ENCODE assay signal across 1 cellular context in genomic region chr19:55160128-55160985, GRCh38.
TF ChIP-seq lines count a peak whose summit lies in the region.

No MANE protein-coding gene starts in this region.

TF ChIP-seq in K562, 482 proteins besides CTCF, POLR2A, EP300 and RAD21 (continued from another document and continues in another):
- 0 out of 2 replicates have a peak, but pooled peaks have one; percentile 20 for TF ChIP-seq ZKSCAN1 (IDR thresholded peaks at IDR 0.05; ENCODE audit: low read depth, low read length)
- no peak for TF ChIP-seq NFATC3 (IDR thresholded peaks at IDR 0.05)
- peak; percentile 46; the same call in 1 of the 2 replicates for TF ChIP-seq STAG1 (CRISPR knock-in tag; IDR thresholded peaks at IDR 0.05; ENCODE audit: borderline replicate concordance)
- TF ChIP-seq MLX (CRISPR knock-in tag; conservative IDR thresholded peaks at IDR 0.05): peak in 1 of 2 experiments; percentile 61; a peak in 1 of 4 replicates
- TF ChIP-seq ARID1B (IDR thresholded peaks at IDR 0.05): peak; percentile 44; the same call in 1 of the 2 replicates
- TF ChIP-seq RCOR1 (IDR thresholded peaks at IDR 0.05; ENCODE audit: borderline replicate concordance in 1 of 2, low read depth in 2 of 2, low read length in 2 of 2): peak; percentile 10 to 83; a peak in 1 of 4 replicates
- no peak for TF ChIP-seq RBM15 (IDR thresholded peaks at IDR 0.05; ENCODE audit: insufficient read depth, low read length)
- 0 out of 2 replicates have a peak, but pooled peaks have one; percentile 22 for TF ChIP-seq GMEB1 (CRISPR knock-in tag; IDR thresholded peaks at IDR 0.05)
- TF ChIP-seq THAP12 (CRISPR knock-in tag; IDR thresholded peaks at IDR 0.05): peak; percentile 66; the same call in 1 of the 2 replicates
- no peak for TF ChIP-seq SAFB2 (IDR thresholded peaks at IDR 0.05; ENCODE audit: borderline replicate concordance, low read depth, low read length, severe bottlenecking)
- TF ChIP-seq ZBTB17 (CRISPR knock-in tag; IDR thresholded peaks at IDR 0.05): no peak
- peak; percentile 93 for TF ChIP-seq ZNF740 (CRISPR knock-in tag; IDR thresholded peaks at IDR 0.05)
- TF ChIP-seq ZNF740 (tag; IDR thresholded peaks at IDR 0.05): peak in 1 of 2 experiments; percentile 72; a peak in 1 of 4 replicates
- peak in 1 of 2 experiments; percentile 42; a peak in 2 of 4 replicates for TF ChIP-seq HDAC1 (IDR thresholded peaks at IDR 0.05)
- TF ChIP-seq, protein P1, sequence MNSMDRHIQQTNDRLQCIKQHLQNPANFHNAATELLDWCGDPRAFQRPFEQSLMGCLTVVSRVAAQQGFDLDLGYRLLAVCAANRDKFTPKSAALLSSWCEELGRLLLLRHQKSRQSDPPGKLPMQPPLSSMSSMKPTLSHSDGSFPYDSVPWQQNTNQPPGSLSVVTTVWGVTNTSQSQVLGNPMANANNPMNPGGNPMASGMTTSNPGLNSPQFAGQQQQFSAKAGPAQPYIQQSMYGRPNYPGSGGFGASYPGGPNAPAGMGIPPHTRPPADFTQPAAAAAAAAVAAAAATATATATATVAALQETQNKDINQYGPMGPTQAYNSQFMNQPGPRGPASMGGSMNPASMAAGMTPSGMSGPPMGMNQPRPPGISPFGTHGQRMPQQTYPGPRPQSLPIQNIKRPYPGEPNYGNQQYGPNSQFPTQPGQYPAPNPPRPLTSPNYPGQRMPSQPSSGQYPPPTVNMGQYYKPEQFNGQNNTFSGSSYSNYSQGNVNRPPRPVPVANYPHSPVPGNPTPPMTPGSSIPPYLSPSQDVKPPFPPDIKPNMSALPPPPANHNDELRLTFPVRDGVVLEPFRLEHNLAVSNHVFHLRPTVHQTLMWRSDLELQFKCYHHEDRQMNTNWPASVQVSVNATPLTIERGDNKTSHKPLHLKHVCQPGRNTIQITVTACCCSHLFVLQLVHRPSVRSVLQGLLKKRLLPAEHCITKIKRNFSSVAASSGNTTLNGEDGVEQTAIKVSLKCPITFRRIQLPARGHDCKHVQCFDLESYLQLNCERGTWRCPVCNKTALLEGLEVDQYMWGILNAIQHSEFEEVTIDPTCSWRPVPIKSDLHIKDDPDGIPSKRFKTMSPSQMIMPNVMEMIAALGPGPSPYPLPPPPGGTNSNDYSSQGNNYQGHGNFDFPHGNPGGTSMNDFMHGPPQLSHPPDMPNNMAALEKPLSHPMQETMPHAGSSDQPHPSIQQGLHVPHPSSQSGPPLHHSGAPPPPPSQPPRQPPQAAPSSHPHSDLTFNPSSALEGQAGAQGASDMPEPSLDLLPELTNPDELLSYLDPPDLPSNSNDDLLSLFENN (IDR thresholded peaks at IDR 0.05; ENCODE audit: low read depth in 2 of 2, low read length in 2 of 2): 0 out of 4 replicates have a peak, but pooled peaks of 1 of the 2 experiments have one; percentile 13
- peak; percentile 93 for TF ChIP-seq CREM (IDR thresholded peaks at IDR 0.05; ENCODE audit: low read depth)
- TF ChIP-seq, protein P2, sequence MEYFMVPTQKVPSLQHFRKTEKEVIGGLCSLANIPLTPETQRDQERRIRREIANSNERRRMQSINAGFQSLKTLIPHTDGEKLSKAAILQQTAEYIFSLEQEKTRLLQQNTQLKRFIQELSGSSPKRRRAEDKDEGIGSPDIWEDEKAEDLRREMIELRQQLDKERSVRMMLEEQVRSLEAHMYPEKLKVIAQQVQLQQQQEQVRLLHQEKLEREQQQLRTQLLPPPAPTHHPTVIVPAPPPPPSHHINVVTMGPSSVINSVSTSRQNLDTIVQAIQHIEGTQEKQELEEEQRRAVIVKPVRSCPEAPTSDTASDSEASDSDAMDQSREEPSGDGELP (CRISPR knock-in tag; IDR thresholded peaks at IDR 0.05; ENCODE audit: borderline replicate concordance): peak; percentile 96
- TF ChIP-seq SP2 (IDR thresholded peaks at IDR 0.05; ENCODE audit: extremely low read depth, low read depth, low read length, poor library complexity, severe bottlenecking): no peak
- peak; percentile 98 for TF ChIP-seq ZEB2 (IDR thresholded peaks at IDR 0.05)
- TF ChIP-seq ATF4 (CRISPR knock-in tag; IDR thresholded peaks at IDR 0.05): no peak
- TF ChIP-seq TAF1 (IDR thresholded peaks at IDR 0.05; ENCODE audit: control insufficient read depth, extremely low read depth, insufficient read depth, low read length, severe bottlenecking): peak; percentile 52
- peak; percentile 92 to 99 for TF ChIP-seq MAZ (CRISPR knock-in tag; conservative IDR thresholded peaks at IDR 0.05 in 1 of 2, IDR thresholded peaks at IDR 0.05 in 1 of 2)
- TF ChIP-seq, protein P3, sequence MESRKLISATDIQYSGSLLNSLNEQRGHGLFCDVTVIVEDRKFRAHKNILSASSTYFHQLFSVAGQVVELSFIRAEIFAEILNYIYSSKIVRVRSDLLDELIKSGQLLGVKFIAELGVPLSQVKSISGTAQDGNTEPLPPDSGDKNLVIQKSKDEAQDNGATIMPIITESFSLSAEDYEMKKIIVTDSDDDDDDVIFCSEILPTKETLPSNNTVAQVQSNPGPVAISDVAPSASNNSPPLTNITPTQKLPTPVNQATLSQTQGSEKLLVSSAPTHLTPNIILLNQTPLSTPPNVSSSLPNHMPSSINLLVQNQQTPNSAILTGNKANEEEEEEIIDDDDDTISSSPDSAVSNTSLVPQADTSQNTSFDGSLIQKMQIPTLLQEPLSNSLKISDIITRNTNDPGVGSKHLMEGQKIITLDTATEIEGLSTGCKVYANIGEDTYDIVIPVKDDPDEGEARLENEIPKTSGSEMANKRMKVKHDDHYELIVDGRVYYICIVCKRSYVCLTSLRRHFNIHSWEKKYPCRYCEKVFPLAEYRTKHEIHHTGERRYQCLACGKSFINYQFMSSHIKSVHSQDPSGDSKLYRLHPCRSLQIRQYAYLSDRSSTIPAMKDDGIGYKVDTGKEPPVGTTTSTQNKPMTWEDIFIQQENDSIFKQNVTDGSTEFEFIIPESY (CRISPR knock-in tag; IDR thresholded peaks at IDR 0.05): peak; percentile 78
- TF ChIP-seq MYNN (IDR thresholded peaks at IDR 0.05): 0 out of 2 replicates have a peak, but pooled peaks have one; percentile 56
- no peak for TF ChIP-seq MYNN (CRISPR knock-in tag; IDR thresholded peaks at IDR 0.05)
- no peak for TF ChIP-seq ZBTB8A (IDR thresholded peaks at IDR 0.05; ENCODE audit: partially characterized antibody)
- TF ChIP-seq GATAD2A (IDR thresholded peaks at IDR 0.05): 0 out of 2 replicates have a peak, but pooled peaks have one; percentile 65
- TF ChIP-seq L3MBTL2 (IDR thresholded peaks at IDR 0.05): peak; percentile 83
- TF ChIP-seq ESRRA (IDR thresholded peaks at IDR 0.05; ENCODE audit: borderline replicate concordance, low read depth): 0 out of 2 replicates have a peak, but pooled peaks have one; percentile 37
- TF ChIP-seq, protein P4, sequence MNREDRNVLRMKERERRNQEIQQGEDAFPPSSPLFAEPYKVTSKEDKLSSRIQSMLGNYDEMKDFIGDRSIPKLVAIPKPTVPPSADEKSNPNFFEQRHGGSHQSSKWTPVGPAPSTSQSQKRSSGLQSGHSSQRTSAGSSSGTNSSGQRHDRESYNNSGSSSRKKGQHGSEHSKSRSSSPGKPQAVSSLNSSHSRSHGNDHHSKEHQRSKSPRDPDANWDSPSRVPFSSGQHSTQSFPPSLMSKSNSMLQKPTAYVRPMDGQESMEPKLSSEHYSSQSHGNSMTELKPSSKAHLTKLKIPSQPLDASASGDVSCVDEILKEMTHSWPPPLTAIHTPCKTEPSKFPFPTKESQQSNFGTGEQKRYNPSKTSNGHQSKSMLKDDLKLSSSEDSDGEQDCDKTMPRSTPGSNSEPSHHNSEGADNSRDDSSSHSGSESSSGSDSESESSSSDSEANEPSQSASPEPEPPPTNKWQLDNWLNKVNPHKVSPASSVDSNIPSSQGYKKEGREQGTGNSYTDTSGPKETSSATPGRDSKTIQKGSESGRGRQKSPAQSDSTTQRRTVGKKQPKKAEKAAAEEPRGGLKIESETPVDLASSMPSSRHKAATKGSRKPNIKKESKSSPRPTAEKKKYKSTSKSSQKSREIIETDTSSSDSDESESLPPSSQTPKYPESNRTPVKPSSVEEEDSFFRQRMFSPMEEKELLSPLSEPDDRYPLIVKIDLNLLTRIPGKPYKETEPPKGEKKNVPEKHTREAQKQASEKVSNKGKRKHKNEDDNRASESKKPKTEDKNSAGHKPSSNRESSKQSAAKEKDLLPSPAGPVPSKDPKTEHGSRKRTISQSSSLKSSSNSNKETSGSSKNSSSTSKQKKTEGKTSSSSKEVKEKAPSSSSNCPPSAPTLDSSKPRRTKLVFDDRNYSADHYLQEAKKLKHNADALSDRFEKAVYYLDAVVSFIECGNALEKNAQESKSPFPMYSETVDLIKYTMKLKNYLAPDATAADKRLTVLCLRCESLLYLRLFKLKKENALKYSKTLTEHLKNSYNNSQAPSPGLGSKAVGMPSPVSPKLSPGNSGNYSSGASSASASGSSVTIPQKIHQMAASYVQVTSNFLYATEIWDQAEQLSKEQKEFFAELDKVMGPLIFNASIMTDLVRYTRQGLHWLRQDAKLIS (CRISPR knock-in tag; IDR thresholded peaks at IDR 0.05): peak; percentile 56; the same call in 1 of the 2 replicates
- TF ChIP-seq, protein P5, sequence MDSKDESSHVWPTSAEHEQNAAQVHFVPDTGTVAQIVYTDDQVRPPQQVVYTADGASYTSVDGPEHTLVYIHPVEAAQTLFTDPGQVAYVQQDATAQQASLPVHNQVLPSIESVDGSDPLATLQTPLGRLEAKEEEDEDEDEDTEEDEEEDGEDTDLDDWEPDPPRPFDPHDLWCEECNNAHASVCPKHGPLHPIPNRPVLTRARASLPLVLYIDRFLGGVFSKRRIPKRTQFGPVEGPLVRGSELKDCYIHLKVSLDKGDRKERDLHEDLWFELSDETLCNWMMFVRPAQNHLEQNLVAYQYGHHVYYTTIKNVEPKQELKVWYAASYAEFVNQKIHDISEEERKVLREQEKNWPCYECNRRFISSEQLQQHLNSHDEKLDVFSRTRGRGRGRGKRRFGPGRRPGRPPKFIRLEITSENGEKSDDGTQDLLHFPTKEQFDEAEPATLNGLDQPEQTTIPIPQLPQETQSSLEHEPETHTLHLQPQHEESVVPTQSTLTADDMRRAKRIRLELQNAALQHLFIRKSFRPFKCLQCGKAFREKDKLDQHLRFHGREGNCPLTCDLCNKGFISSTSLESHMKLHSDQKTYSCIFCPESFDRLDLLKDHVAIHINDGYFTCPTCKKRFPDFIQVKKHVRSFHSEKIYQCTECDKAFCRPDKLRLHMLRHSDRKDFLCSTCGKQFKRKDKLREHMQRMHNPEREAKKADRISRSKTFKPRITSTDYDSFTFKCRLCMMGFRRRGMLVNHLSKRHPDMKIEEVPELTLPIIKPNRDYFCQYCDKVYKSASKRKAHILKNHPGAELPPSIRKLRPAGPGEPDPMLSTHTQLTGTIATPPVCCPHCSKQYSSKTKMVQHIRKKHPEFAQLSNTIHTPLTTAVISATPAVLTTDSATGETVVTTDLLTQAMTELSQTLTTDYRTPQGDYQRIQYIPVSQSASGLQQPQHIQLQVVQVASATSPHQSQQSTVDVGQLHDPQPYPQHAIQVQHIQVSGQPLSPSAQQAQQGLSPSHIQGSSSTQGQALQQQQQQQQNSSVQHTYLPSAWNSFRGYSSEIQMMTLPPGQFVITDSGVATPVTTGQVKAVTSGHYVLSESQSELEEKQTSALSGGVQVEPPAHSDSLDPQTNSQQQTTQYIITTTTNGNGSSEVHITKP (IDR thresholded peaks at IDR 0.05; ENCODE audit: partially characterized antibody): peak; percentile 35
- TF ChIP-seq LCOR (CRISPR knock-in tag; IDR thresholded peaks at IDR 0.05): peak; percentile 78; the same call in 1 of the 2 replicates
- peak; percentile 90 for TF ChIP-seq ARID2 (IDR thresholded peaks at IDR 0.05)
- peak; percentile 66; the same call in 1 of the 2 replicates for TF ChIP-seq NBN (IDR thresholded peaks at IDR 0.05; ENCODE audit: low read depth)
- TF ChIP-seq KAT7 (CRISPR knock-in tag; IDR thresholded peaks at IDR 0.05; ENCODE audit: borderline replicate concordance): 0 out of 2 replicates have a peak, but pooled peaks have one; percentile 52
